Comparison of ENCODE assay signal across 8 cellular contexts in the genomic region with DNA sequence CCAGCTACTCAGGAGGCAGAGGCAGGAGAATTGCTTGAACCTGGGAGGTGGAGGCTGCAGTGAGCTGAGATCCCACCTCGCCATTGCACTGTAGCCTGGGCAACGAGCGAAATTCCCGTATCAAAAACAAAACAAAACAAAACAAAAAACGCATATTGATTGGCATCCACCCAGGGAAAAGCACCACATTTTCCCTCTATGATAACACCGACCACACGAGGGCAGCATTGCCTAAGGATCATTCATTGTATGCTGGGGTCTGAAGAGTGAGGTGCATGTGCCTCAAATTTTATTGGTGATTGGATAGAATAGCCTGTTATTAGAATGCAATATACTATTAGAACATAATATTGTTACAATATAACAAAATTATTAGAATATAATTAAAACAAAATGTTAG.
DNase-seq lines count a peak whose midpoint lies in the region; ATAC-seq and TF ChIP-seq lines count a peak whose summit lies in the region.

No MANE protein-coding gene starts in this region.

- no peak overlapping the region for H3K4me3 ChIP-seq in effector memory CD4-positive, alpha-beta T cell (ENCODE audit: insufficient read depth, low read depth, low read length, poor library complexity, severe bottlenecking)

- DNase-seq in NCI-H2196 treated with DMSO at 0.1 percent for 48 hours (lab: John Stamatoyannopoulos, UW; ENCODE audit: unreplicated experiment) (peak; percentile 0), activated gamma-delta T cell (lab: John Stamatoyannopoulos, UW) (no peak)
- DNase-seq in effector memory CD4-positive, alpha-beta T cell, result peak in 2 of 3 donors; percentile 6 to 36
- peak; percentile 27 for DNase-seq in stimulated activated CD4-positive, alpha-beta T cell treated with anti-CD3 and anti-CD28 coated beads, Interleukin-1b, Interleukin-23, amount 100 ng/mL, for 48 hours
- DNase-seq in effector CD4-positive, alpha-beta T cell, result no peak

- TF ChIP-seq CTCF in GM12874 (IDR thresholded peaks at IDR 0.05; ENCODE audit: insufficient read depth, low read depth, low read length), result peak; percentile 26; the same call in 1 of the 2 replicates

- no peaks in the 10 kb centered on the region for H3K36me3 ChIP-seq in effector memory CD4-positive, alpha-beta T cell (ENCODE audit: control insufficient read depth, insufficient read depth, low read length)

- no peaks in the 10 kb centered on the region for H3K4me1 ChIP-seq in effector memory CD4-positive, alpha-beta T cell (ENCODE audit: control insufficient read depth, insufficient read depth, low read length, poor library complexity, severe bottlenecking)

- no peak overlapping the region for H3K27ac ChIP-seq in effector memory CD4-positive, alpha-beta T cell (ENCODE audit: insufficient read depth, low read length, poor library complexity, severe bottlenecking)

- ATAC-seq in GM21515 (IDR thresholded peaks at IDR 0.05; ENCODE audit: unreplicated experiment) (no peak), HG03439 (IDR thresholded peaks at IDR 0.05; ENCODE audit: unreplicated experiment) (no peak)

- H3K27me3 ChIP-seq in effector memory CD4-positive, alpha-beta T cell (replicated peaks; ENCODE audit: control insufficient read depth, insufficient read depth, low read length, poor library complexity, severe bottlenecking), result no peaks in the 10 kb centered on the region

- H3K9me3 ChIP-seq in effector memory CD4-positive, alpha-beta T cell (ENCODE audit: control insufficient read depth, low read length), result no peaks in the 10 kb centered on the region

Comparison
In these comparisons a context has a peak if more than half of its experiments do, and no peak if none do; other contexts are left out.
1. DNase-seq: peak in NCI-H2196 treated with DMSO at 0.1 percent for 48 hours (single experiment), effector memory CD4-positive, alpha-beta T cell (2 of 3) and stimulated activated CD4-positive, alpha-beta T cell treated with anti-CD3 and anti-CD28 coated beads, Interleukin-1b, Interleukin-23, amount 100 ng/mL, for 48 hours (single experiment); none in activated gamma-delta T cell (single experiment) and effector CD4-positive, alpha-beta T cell (single experiment).